28 cellular contexts compared by ENCODE assay signal in the genomic region with DNA sequence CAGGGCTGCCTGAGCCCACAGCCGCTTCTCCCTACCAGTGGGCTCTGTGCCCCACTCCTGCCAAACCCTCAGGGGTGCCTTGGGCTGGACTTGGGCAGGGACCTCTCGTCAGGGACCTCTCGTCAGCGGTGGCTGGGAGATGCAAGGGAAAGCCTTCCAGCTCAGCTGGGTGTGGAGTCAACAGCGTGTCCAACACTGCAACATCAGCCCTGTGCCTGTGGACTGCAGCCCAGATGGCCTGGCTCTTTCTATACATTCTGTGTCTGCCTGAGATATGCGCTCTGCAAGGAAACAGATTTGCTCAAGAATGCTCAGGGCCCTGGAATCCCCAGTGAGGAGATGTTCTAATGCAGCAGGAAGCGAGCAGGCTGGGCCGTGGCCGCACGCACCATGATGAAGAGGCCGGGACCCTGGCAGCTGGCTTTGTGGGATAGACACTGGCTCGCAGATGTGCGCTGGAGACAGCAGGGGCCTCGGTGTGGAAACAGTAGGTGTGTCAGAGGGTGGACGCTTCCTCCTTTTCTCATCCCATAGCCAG.
A peak's percentile ranks its signal among the peaks of the same experiment; 100 is the strongest.
DNase-seq lines count a peak whose midpoint lies in the region; FAIRE-seq and TF ChIP-seq lines count a peak whose summit lies in the region.
"Had no signal": no experiment of that assay in that cellular context is flagged by ENCODE, and none has a peak within 500 bp of the region (broad histone marks: within the 10 kb centered on the region; RNA-seq: fewer than 3 reads in every experiment).

No MANE protein-coding gene starts in this region.

- FAIRE-seq in astrocyte (lab: Jason Lieb, UNC) (no peak), H54 (lab: Jason Lieb, UNC) (no peak)
- FAIRE-seq: bronchial epithelial cell, small intestine had no signal

- WGBS in neuronal stem cell (ENCODE audit: extremely low coverage in 2 of 2, insufficient read length in 2 of 2, insufficient replicate concordance in 1 of 2), 2 donors, result no CpG with 5 or more reads among the region's 15 CpGs

- peak overlapping the region; percentile 75 for H2BK15ac ChIP-seq in neuronal stem cell (ENCODE audit: low read length)

- H3K4me3 ChIP-seq in BLaER1, result no peak overlapping the region
- H3K4me3 ChIP-seq in astrocyte (ENCODE audit: insufficient read depth, low read depth, low read length), result no peak overlapping the region
- H3K4me3 ChIP-seq in foreskin fibroblast (ENCODE audit: low read depth in 1 of 2, low read length in 2 of 2), result no peak overlapping the region
- H3K4me3 ChIP-seq in neuronal stem cell (ENCODE audit: low read length in 2 of 2), result no peak overlapping the region
- H3K4me3 ChIP-seq: dorsolateral prefrontal cortex, vagina had no signal

- H3K4me1 ChIP-seq in BLaER1 (peaks cover 91% of the 10 kb centered on the region), astrocyte (ENCODE audit: insufficient read depth, low read length) (peaks cover 35% of the 10 kb centered on the region), neuronal stem cell (ENCODE audit: control insufficient read depth in 2 of 2, insufficient read depth in 1 of 2, low read depth in 1 of 2, low read length in 2 of 2) (peaks cover 0 to 10% of the 10 kb centered on the region in 2 donors)
- H3K4me1 ChIP-seq: parathyroid adenoma had no signal

- no peak overlapping the region for H4K8ac ChIP-seq in neuronal stem cell (ENCODE audit: low read depth, low read length)

- H3K9ac ChIP-seq in BLaER1, result no peak overlapping the region; the same call in 1 of the 2 replicates
- H3K9ac ChIP-seq in astrocyte (ENCODE audit: low read length), result no peak overlapping the region
- H3K9ac ChIP-seq in neuronal stem cell (ENCODE audit: low read depth, low read length, poor library complexity), result no peak overlapping the region
- H3K9ac ChIP-seq: parathyroid adenoma had no signal

- no peak overlapping the region for H2BK12ac ChIP-seq in neuronal stem cell (ENCODE audit: low read length)

- H3K4me3 Mint-ChIP-seq in astrocyte (ENCODE audit: unreplicated experiment), result peak overlapping the region; percentile 28
- H3K4me3 Mint-ChIP-seq: activated CD4-positive, alpha-beta memory T cell treated with anti-CD3 and anti-CD28 coated beads, Interleukin-2, amount 10 ng/mL, durations not matched to agents 7 days and 5 days; activated naive CD8-positive, alpha-beta T cell treated with anti-CD3 and anti-CD28 coated beads for 36 hours; activated T-cell treated with anti-CD3 and anti-CD28 coated beads, Interleukin-2, amount 50 U/mL, for 72 hours; CD8-positive, alpha-beta T cell; naive thymus-derived CD8-positive, alpha-beta T cell; T-helper 2 cell treated with Interferon-gamma antibody and Interleukin-4, amounts not matched to agents 5 μg/mL and 100 μg/mL, for 36 hours; WTC11 had no signal

- no peak for DNase-seq in astrocyte (ENCODE audit: low read depth)
- peak; percentile 74 to 88 for DNase-seq in foreskin fibroblast
- no peak for DNase-seq in neuronal stem cell (ENCODE audit: low spot score)
- DNase-seq in SIG-M5 (lab: John Stamatoyannopoulos, UW), result no peak
- DNase-seq in H54 (ENCODE audit: insufficient read length, low spot score), result no peak
- DNase-seq in activated gamma-delta T cell (lab: John Stamatoyannopoulos, UW), result no peak
- no peak for DNase-seq in middle frontal gyrus (ENCODE audit: extremely low spot score, low spot score)
- DNase-seq: activated CD4-positive, alpha-beta memory T cell treated with anti-CD3 and anti-CD28 coated beads, Interleukin-2, amount 10 ng/mL, durations not matched to agents 7 days and 5 days; activated naive CD8-positive, alpha-beta T cell treated with anti-CD3 and anti-CD28 coated beads for 36 hours; activated T-cell treated with anti-CD3 and anti-CD28 coated beads, Interleukin-2, amount 50 U/mL, for 72 hours; CD8-positive, alpha-beta T cell; DMS53; erythroblast; mammary epithelial cell; NCI-H187; NCI-H2227 treated with DMSO at 0.1 percent for 48 hours; NCI-H774; OCI-M1; small intestine; stimulated activated CD4-positive, alpha-beta T cell treated with anti-CD3 and anti-CD28 coated beads, Interleukin-4, amount 100 ng/mL, for 4 hours had no signal

- H3K27ac ChIP-seq in BLaER1 (peak overlapping the region; percentile 66), astrocyte (ENCODE audit: low read depth, low read length) (no peak overlapping the region), neuronal stem cell (replicated peaks; ENCODE audit: low read length) (no peak overlapping the region)
- H3K27ac ChIP-seq: parathyroid adenoma, vagina had no signal

- no peak for TF ChIP-seq CTCF in astrocyte (IDR thresholded peaks at IDR 0.05; ENCODE audit: insufficient read depth, low read depth, low read length)
- TF ChIP-seq CTCF in foreskin fibroblast (IDR thresholded peaks at IDR 0.05; ENCODE audit: low read depth, low read length), result no peak

- H2AK5ac ChIP-seq in neuronal stem cell (ENCODE audit: low read depth, low read length), result peak overlapping the region; percentile 98

- no peak overlapping the region for H3K4ac ChIP-seq in neuronal stem cell (ENCODE audit: low read length)

- H3K36me3 ChIP-seq in BLaER1, result no peaks in the 10 kb centered on the region
- H3K36me3 ChIP-seq in astrocyte (ENCODE audit: insufficient read depth, low read length), result no peaks in the 10 kb centered on the region
- H3K36me3 ChIP-seq in neuronal stem cell (replicated peaks in 1 of 2; ENCODE audit: control insufficient read depth in 2 of 2, insufficient read depth in 2 of 2, low read length in 2 of 2), result no peaks in the 10 kb centered on the region
- H3K36me3 ChIP-seq: vagina had no signal

- peaks cover 14% of the 10 kb centered on the region for H3K27me3 Mint-ChIP-seq in astrocyte (ENCODE audit: low read depth, unreplicated experiment)
- H3K27me3 Mint-ChIP-seq: activated CD4-positive, alpha-beta memory T cell treated with anti-CD3 and anti-CD28 coated beads, Interleukin-2, amount 10 ng/mL, durations not matched to agents 7 days and 5 days had no signal

- H3K36me3 Mint-ChIP-seq in astrocyte (ENCODE audit: low read depth, unreplicated experiment), result peaks cover 9% of the 10 kb centered on the region
- H3K36me3 Mint-ChIP-seq: activated naive CD8-positive, alpha-beta T cell treated with anti-CD3 and anti-CD28 coated beads for 36 hours; CD8-positive, alpha-beta T cell; naive thymus-derived CD8-positive, alpha-beta T cell; WTC11 had no signal

- no peak overlapping the region for H2BK120ac ChIP-seq in neuronal stem cell (ENCODE audit: low read depth, low read length)

- no peak overlapping the region for H4K91ac ChIP-seq in neuronal stem cell (ENCODE audit: low read depth, low read length, poor library complexity)

- peak overlapping the region; percentile 76 for H2BK5ac ChIP-seq in neuronal stem cell (ENCODE audit: low read length)

- no peak overlapping the region for H2AFZ ChIP-seq in astrocyte (ENCODE audit: low read depth, low read length)
- no peak overlapping the region for H2AFZ ChIP-seq in neuronal stem cell (ENCODE audit: low read length)
- H2AFZ ChIP-seq: parathyroid adenoma had no signal

- H3K79me1 ChIP-seq in neuronal stem cell (ENCODE audit: low read depth, low read length), result peaks cover 3% of the 10 kb centered on the region

- H3K79me2 ChIP-seq in astrocyte (ENCODE audit: insufficient read depth, low read length), result no peaks in the 10 kb centered on the region
- H3K79me2 ChIP-seq: parathyroid adenoma had no signal

- no peaks in the 10 kb centered on the region for H3K27me3 ChIP-seq in BLaER1
- no peaks in the 10 kb centered on the region for H3K27me3 ChIP-seq in astrocyte (ENCODE audit: insufficient read depth, low read length)
- H3K27me3 ChIP-seq in neuronal stem cell (ENCODE audit: control insufficient read depth in 3 of 3, insufficient read depth in 3 of 3, low read depth in 1 of 3, low read length in 3 of 3), result peaks cover 0 to 8% (median 0%) of the 10 kb centered on the region in 3 experiments
- H3K27me3 ChIP-seq: dorsolateral prefrontal cortex, vagina had no signal

- H3K18ac ChIP-seq in neuronal stem cell (ENCODE audit: low read length), result peak overlapping the region; percentile 91

- peaks cover 32% of the 10 kb centered on the region for H3K4me1 Mint-ChIP-seq in astrocyte (ENCODE audit: low read depth, unreplicated experiment)

- no peaks in the 10 kb centered on the region for H3K9me3 Mint-ChIP-seq in astrocyte (ENCODE audit: unreplicated experiment)
- H3K9me3 Mint-ChIP-seq: activated CD4-positive, alpha-beta memory T cell treated with anti-CD3 and anti-CD28 coated beads, Interleukin-2, amount 10 ng/mL, durations not matched to agents 7 days and 5 days; activated naive CD8-positive, alpha-beta T cell treated with anti-CD3 and anti-CD28 coated beads for 36 hours; activated T-cell treated with anti-CD3 and anti-CD28 coated beads, Interleukin-2, amount 50 U/mL, for 72 hours; CD8-positive, alpha-beta T cell; naive thymus-derived CD8-positive, alpha-beta T cell; T-helper 2 cell treated with Interferon-gamma antibody and Interleukin-4, amounts not matched to agents 5 μg/mL and 100 μg/mL, for 36 hours; WTC11 had no signal

- no peaks in the 10 kb centered on the region for H3K9me3 ChIP-seq in BLaER1
- H3K9me3 ChIP-seq in astrocyte (ENCODE audit: insufficient read depth, low read depth, low read length), result no peaks in the 10 kb centered on the region
- no peaks in the 10 kb centered on the region for H3K9me3 ChIP-seq in neuronal stem cell (replicated peaks in 1 of 2; ENCODE audit: control insufficient read depth in 2 of 2, insufficient read depth in 1 of 2, low read depth in 1 of 2, low read length in 2 of 2)
- H3K9me3 ChIP-seq: vagina had no signal

- H4K20me1 ChIP-seq in BLaER1 (no peaks in the 10 kb centered on the region), astrocyte (ENCODE audit: insufficient read depth, low read length) (no peaks in the 10 kb centered on the region)

- no peak for TF ChIP-seq POLR2A in H54 (IDR thresholded peaks at IDR 0.05; ENCODE audit: low read depth, low read length)

- H3K4me2 ChIP-seq in BLaER1 (peak overlapping the region; percentile 98), astrocyte (ENCODE audit: low read length) (no peak overlapping the region), neuronal stem cell (ENCODE audit: insufficient read depth, low read length, poor library complexity, severe bottlenecking) (no peak overlapping the region)

- H3K27ac Mint-ChIP-seq in astrocyte (ENCODE audit: unreplicated experiment), result no peak overlapping the region
- H3K27ac Mint-ChIP-seq: activated CD4-positive, alpha-beta memory T cell treated with anti-CD3 and anti-CD28 coated beads, Interleukin-2, amount 10 ng/mL, durations not matched to agents 7 days and 5 days; activated naive CD8-positive, alpha-beta T cell treated with anti-CD3 and anti-CD28 coated beads for 36 hours; activated T-cell treated with anti-CD3 and anti-CD28 coated beads, Interleukin-2, amount 50 U/mL, for 72 hours; CD8-positive, alpha-beta T cell; naive thymus-derived CD8-positive, alpha-beta T cell; T-helper 2 cell treated with Interferon-gamma antibody and Interleukin-4, amounts not matched to agents 5 μg/mL and 100 μg/mL, for 36 hours; WTC11 had no signal

- no peak overlapping the region for H3K14ac ChIP-seq in neuronal stem cell (ENCODE audit: low read length)

- peak overlapping the region; percentile 65 for H3K23ac ChIP-seq in neuronal stem cell (ENCODE audit: low read depth, low read length, poor library complexity)

Comparison
In these comparisons a context has a peak if more than half of its experiments do, and no peak if none do; other contexts are left out.
1. DNase-seq: peak in foreskin fibroblast (2 of 2); none in astrocyte (single experiment), neuronal stem cell (single experiment), SIG-M5 (single experiment), H54 (single experiment), activated gamma-delta T cell (single experiment) and middle frontal gyrus (single experiment).